In genomic region chr2:202036601-202037037, GRCh38 we compare ENCODE assay signal across 11 cellular contexts. TPM values are rescaled to one million over a fixed set of nuclear protein-coding genes. Genes with fewer than 3 reads are reported as not detected.
A peak's percentile ranks its signal among the peaks of the same experiment; 100 is the strongest.
DNase-seq lines count a peak whose midpoint lies in the region; ATAC-seq and TF ChIP-seq lines count a peak whose summit lies in the region.
"Had no signal": no experiment of that assay in that cellular context is flagged by ENCODE, and none has a peak within 500 bp of the region (broad histone marks: within the 10 kb centered on the region; RNA-seq: fewer than 3 reads in every experiment).

No MANE protein-coding gene starts in this region.

- 0 out of 2 replicates have a peak, but pooled peaks cover 1% of the 10 kb centered on the region for H3K27me3 Mint-ChIP-seq in HFFc6 (ENCODE audit: insufficient read depth)

- H3K4me1 ChIP-seq in HEK293 (ENCODE audit: control insufficient read depth, insufficient read depth, low read length) (peaks cover 25% of the 10 kb centered on the region), stomach (peaks cover 33 to 58% (median 46%) of the 10 kb centered on the region in 4 donors)

- ATAC-seq in GM18907 (IDR thresholded peaks at IDR 0.05; ENCODE audit: unreplicated experiment) = no peak
- ATAC-seq in HG03442 (IDR thresholded peaks at IDR 0.05; ENCODE audit: unreplicated experiment) = no peak

- peaks cover 0 to 10% of the 10 kb centered on the region in 2 experiments; a peak in 1 of 3 replicates for H3K36me3 ChIP-seq in HEK293 (ENCODE audit: control insufficient read depth in 2 of 2, insufficient read depth in 1 of 2, low read length in 2 of 2)
- no peaks in the 10 kb centered on the region for H3K36me3 ChIP-seq in brain microvascular endothelial cell (replicated peaks)
- H3K36me3 ChIP-seq in stomach = no peaks in the 10 kb centered on the region

- DNase-seq in brain microvascular endothelial cell (no peak), iPS-NIHi11 (ENCODE audit: low spot score) (peak; percentile 46), stomach (no peak), HFFc6 (no peak)
- DNase-seq in activated CD4-positive, CD25-positive, alpha-beta regulatory T cell treated with anti-CD3 and anti-CD28 coated beads, Interleukin-2, amount 50 U/mL, for 72 hours = no peak
- DNase-seq: NCI-H1694; stimulated activated CD4-positive, alpha-beta T cell treated with anti-CD3 and anti-CD28 coated beads, Interleukin-4, amount 100 ng/mL, for 4 hours had no signal

- TF ChIP-seq CTCF in HEK293 (tag by site-specific recombination; IDR thresholded peaks at IDR 0.05) (no peak), brain microvascular endothelial cell (IDR thresholded peaks at IDR 0.05; ENCODE audit: low read depth, low read length, missing control alignments) (no peak), stomach (IDR thresholded peaks at IDR 0.05) (no peak), HFFc6 (IDR thresholded peaks at IDR 0.05) (no peak)

- TF ChIP-seq POLR2A in stomach (IDR thresholded peaks at IDR 0.05) = no peak

- no peaks in the 10 kb centered on the region for H3K9me3 Mint-ChIP-seq in HFFc6

- intact Hi-C loops in stomach (cut with DNase I; ENCODE audit: low total_unique reads) = loop anchor here (5.0 kb wide), 1 partner anchor 141 kb away; no protein-coding TSS in a partner anchor

- H3K27ac Mint-ChIP-seq in HFFc6 = no peak overlapping the region

- H3K9me3 ChIP-seq in HEK293 (ENCODE audit: control insufficient read depth, insufficient read depth, low read depth, low read length) (no peaks in the 10 kb centered on the region), stomach (no peaks in the 10 kb centered on the region)

- peak overlapping the region; percentile 39 for H3K4me3 ChIP-seq in HEK293 (ENCODE audit: low read depth, low read length)
- H3K4me3 ChIP-seq in brain microvascular endothelial cell (ENCODE audit: low read depth, low read length) = peak overlapping the region; percentile 68
- H3K4me3 ChIP-seq in stomach = peak overlapping the region; percentile 76 to 84 (median 78)

- WGBS in stomach, 5 donors = 54 to 69% (median 64%) methylated on average over 15 of the region's 15 CpGs

- H3K27me3 ChIP-seq in brain microvascular endothelial cell (replicated peaks) (no peaks in the 10 kb centered on the region), stomach (peaks cover 3 to 53% (median 34%) of the 10 kb centered on the region in 3 donors)

- POLR2A ChIA-PET in HEK293 (lab: Yijun Ruan, JAX) = no interaction called here

- no peak overlapping the region for H3K4me3 Mint-ChIP-seq in HFFc6

- H3K36me3 Mint-ChIP-seq in HFFc6 (ENCODE audit: low read depth) = peaks cover 20% of the 10 kb centered on the region

- H3K27ac ChIP-seq in HEK293 (ENCODE audit: extremely low read depth, low read depth, low read length) (peak overlapping the region; percentile 26; the same call in 1 of the 2 replicates), brain microvascular endothelial cell (no peak overlapping the region), stomach (peak overlapping the region; percentile 39 to 96 (median 55))

- peaks cover 13% of the 10 kb centered on the region for H3K4me1 Mint-ChIP-seq in HFFc6 (ENCODE audit: low read depth)

- no peak for TF ChIP-seq EP300 in stomach (IDR thresholded peaks at IDR 0.05)

- CTCF ChIA-PET in HEK293 (lab: Yijun Ruan, JAX) = no interaction called here

- in situ Hi-C loops in brain microvascular endothelial cell (cut with HindIII; ENCODE audit: low pct_ligation_motif_present, low sequenced_read_pairs) = no loop called here

TF ChIP-seq in HEK293, 187 proteins besides CTCF, POLR2A, EP300 and RAD21:
- TF ChIP-seq ZBTB8A (tag by site-specific recombination; IDR thresholded peaks at IDR 0.05) (peak; percentile 46), ZNF302 (tag by site-specific recombination; IDR thresholded peaks at IDR 0.05; ENCODE audit: low read depth) (no peak), ZNF341 (tag by site-specific recombination; IDR thresholded peaks at IDR 0.05; ENCODE audit: low read depth) (0 out of 2 replicates have a peak, but pooled peaks have one; percentile 30), ZNF555 (tag by site-specific recombination; conservative IDR thresholded peaks at IDR 0.05) (no peak), ZBTB20 (tag by site-specific recombination; IDR thresholded peaks at IDR 0.05) (peak; percentile 74; the same call in 1 of the 2 replicates), KLF10 (tag by site-specific recombination; IDR thresholded peaks at IDR 0.05) (no peak), GLIS2 (tag by site-specific recombination; IDR thresholded peaks at IDR 0.05) (peak; percentile 69), KLF8 (tag by site-specific recombination; IDR thresholded peaks at IDR 0.05) (no peak), PATZ1 (tag by site-specific recombination; IDR thresholded peaks at IDR 0.05) (0 out of 2 replicates have a peak, but pooled peaks have one; percentile 21), PRDM10 (tag by site-specific recombination; IDR thresholded peaks at IDR 0.05) (peak; percentile 99), WT1 (tag by site-specific recombination; IDR thresholded peaks at IDR 0.05) (peak; percentile 77), ZNF600 (tag by site-specific recombination; IDR thresholded peaks at IDR 0.05) (0 out of 2 replicates have a peak, but pooled peaks have one; percentile 25), OVOL3 (tag by site-specific recombination; IDR thresholded peaks at IDR 0.05) (no peak), ZBTB17 (tag by site-specific recombination; IDR thresholded peaks at IDR 0.05) (peak; percentile 70; the same call in 1 of the 2 replicates), GLIS1 (tag by site-specific recombination; IDR thresholded peaks at IDR 0.05) (peak; percentile 69), ZIC2 (tag by site-specific recombination; IDR thresholded peaks at IDR 0.05) (peak; percentile 56; the same call in 1 of the 2 replicates)
- TF ChIP-seq, protein P1, sequence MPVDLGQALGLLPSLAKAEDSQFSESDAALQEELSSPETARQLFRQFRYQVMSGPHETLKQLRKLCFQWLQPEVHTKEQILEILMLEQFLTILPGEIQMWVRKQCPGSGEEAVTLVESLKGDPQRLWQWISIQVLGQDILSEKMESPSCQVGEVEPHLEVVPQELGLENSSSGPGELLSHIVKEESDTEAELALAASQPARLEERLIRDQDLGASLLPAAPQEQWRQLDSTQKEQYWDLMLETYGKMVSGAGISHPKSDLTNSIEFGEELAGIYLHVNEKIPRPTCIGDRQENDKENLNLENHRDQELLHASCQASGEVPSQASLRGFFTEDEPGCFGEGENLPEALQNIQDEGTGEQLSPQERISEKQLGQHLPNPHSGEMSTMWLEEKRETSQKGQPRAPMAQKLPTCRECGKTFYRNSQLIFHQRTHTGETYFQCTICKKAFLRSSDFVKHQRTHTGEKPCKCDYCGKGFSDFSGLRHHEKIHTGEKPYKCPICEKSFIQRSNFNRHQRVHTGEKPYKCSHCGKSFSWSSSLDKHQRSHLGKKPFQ (tag by site-specific recombination; IDR thresholded peaks at IDR 0.05) = no peak
TF ChIP-seq in HEK293: peak in this region for 11.

RNA-seq across cellular contexts. Expression of gene FZD7, which starts 3.0 kb away (rescaled TPM):
- total RNA-seq in stomach = 10 to 100 TPM in 1 of 5 donors, 1 to 10 TPM in 4; 4.1 to 20.9 (median 7.8) TPM
- 1 to 10 TPM; 1.7 to 4.6 (median 3.5) TPM for polyA plus RNA-seq in stomach
- 100 to 1,000 TPM; 111 to 147 (median 117) TPM for total RNA-seq in HFFc6 (2021; fragmentation: NEBNext Ultra II Directional; extraction: Animal tissue kit (Norgen Biotek cat#: 25700))

RNA-seq across cellular contexts. Expression of gene KIAA2012, which starts 36.4 kb away (rescaled TPM):
- total RNA-seq in stomach = under 1 TPM in 1 of 5 donors, not detected in 4; 0.18 TPM
- polyA plus RNA-seq in stomach = under 1 TPM in 1 of 3 donors, not detected in 2; 0.03 TPM
- total RNA-seq in HFFc6 (2021; fragmentation: NEBNext Ultra II Directional; extraction: Animal tissue kit (Norgen Biotek cat#: 25700)) = under 1 TPM; 0.09 to 0.40 (median 0.26) TPM
- total RNA-seq: activated CD8-positive, alpha-beta memory T cell treated with anti-CD3 and anti-CD28 coated beads for 36 hours had no signal

Comparison
In these comparisons a context has a peak if more than half of its experiments do, and no peak if none do; other contexts are left out.
1. RNA of gene FZD7, which starts 3.0 kb away (total RNA-seq): 111 to 147 TPM in HFFc6; 4.1 to 20.9 TPM in stomach; every median in the first group is over 4 times any median in the second.
2. Peak in every context shown above with its lines, with median percentiles within 50 percentile points of each other: H3K4me3 ChIP-seq.